Comparison of ENCODE assay signal across 11 cellular contexts in genomic region chr6:27296106-27296783, GRCh38. TPM values are rescaled to one million over a fixed set of nuclear protein-coding genes. Genes with fewer than 3 reads are reported as not detected.
DNase-seq lines count a peak whose midpoint lies in the region; ATAC-seq, FAIRE-seq and TF ChIP-seq lines count a peak whose summit lies in the region.
"Had no signal": no experiment of that assay in that cellular context is flagged by ENCODE, and none has a peak within 500 bp of the region (broad histone marks: within the 10 kb centered on the region; RNA-seq: fewer than 3 reads in every experiment).

No MANE protein-coding gene starts in this region.

- POLR2A ChIA-PET in A549 (lab: Yijun Ruan, JAX) = interaction anchor here (1.4 kb wide), 1 partner anchor 45 kb away, joined by 6 read pairs; no protein-coding TSS in a partner anchor

- DNase-seq in A549 (ENCODE audit: low read depth in 1 of 2, low spot score in 1 of 2) (peak in 1 of 2 experiments; percentile 79), H4 (ENCODE audit: low spot score) (peak; percentile 63), KG1 (lab: John Stamatoyannopoulos, UW) (no peak), NCI-H2196 treated with DMSO at 0.1 percent for 48 hours (lab: John Stamatoyannopoulos, UW; ENCODE audit: unreplicated experiment) (no peak)
- DNase-seq: activated gamma-delta T cell treated with Interleukin-2 at 50 U/mL for 16 hours, NCI-H2171 had no signal

- WGBS in A549 (ENCODE audit: missing lambda C conversion rate) = under 1% methylated on average over 27 of the region's 27 CpGs

- TF ChIP-seq EP300 in A549 (IDR thresholded peaks at IDR 0.05) = no peak

- no peak for TF ChIP-seq RAD21 in A549 (conservative IDR thresholded peaks at IDR 0.05 in 1 of 2, IDR thresholded peaks at IDR 0.05 in 1 of 2)

- ATAC-seq in A549 (peak; percentile 54 to 72), GM19397 (IDR thresholded peaks at IDR 0.05; ENCODE audit: unreplicated experiment) (no peak), HG02759 (IDR thresholded peaks at IDR 0.05; ENCODE audit: unreplicated experiment) (no peak)

- H3K4me2 ChIP-seq in A549 = peak overlapping the region; percentile 95

- CTCF ChIA-PET in A549 (lab: Yijun Ruan, JAX) = interaction anchor here (1.1 to 2.8 kb wide), 5 partner anchors 8 to 223 kb away, joined by 3 to 10 read pairs (median 5); partner anchors contain the start of gene POM121L2

- no peak for TF ChIP-seq CTCF in A549 (IDR thresholded peaks at IDR 0.05)
- TF ChIP-seq CTCF in WI38 (IDR thresholded peaks at IDR 0.05; ENCODE audit: low read depth, low read length) = no peak

- H3K9me3 ChIP-seq in A549 = no peaks in the 10 kb centered on the region

- peak overlapping the region; percentile 58 for H3K4me3 ChIP-seq in A549
- peak overlapping the region; percentile 70 for H3K4me3 ChIP-seq in WI38 (ENCODE audit: low read depth, low read length)
- H3K4me3 ChIP-seq in iPS-11a (ENCODE audit: low read depth, low read length) = peak overlapping the region; percentile 78

- peaks cover 15% of the 10 kb centered on the region; the same call in 2 of the 3 replicates for H3K4me1 ChIP-seq in A549

- peak overlapping the region; percentile 53 to 79 for H3K27ac ChIP-seq in A549

- FAIRE-seq in A549 (lab: Jason Lieb, UNC) = no peak

- TF ChIP-seq POLR2A in A549 (IDR thresholded peaks at IDR 0.05; ENCODE audit: low read length) = no peak

TF ChIP-seq in A549, 52 proteins besides CTCF, POLR2A, EP300 and RAD21:
- no peak for TF ChIP-seq CBX8 (IDR thresholded peaks at IDR 0.05)
- TF ChIP-seq PBX3 (IDR thresholded peaks at IDR 0.05) = no peak
- no peak for TF ChIP-seq RFX5 (IDR thresholded peaks at IDR 0.05)
- no peak for TF ChIP-seq GATA3 (IDR thresholded peaks at IDR 0.05; ENCODE audit: borderline replicate concordance)
- no peak for TF ChIP-seq EHF (CRISPR knock-in tag; IDR thresholded peaks at IDR 0.05)
- TF ChIP-seq FOSL2 (IDR thresholded peaks at IDR 0.05) = no peak
- no peak for TF ChIP-seq FOSL2 (CRISPR knock-in tag; IDR thresholded peaks at IDR 0.05)
- TF ChIP-seq HEYL (CRISPR knock-in tag; IDR thresholded peaks at IDR 0.05) = no peak
- TF ChIP-seq EHMT2 (IDR thresholded peaks at IDR 0.05; ENCODE audit: low read depth) = no peak
- no peak for TF ChIP-seq SREBF2 (IDR thresholded peaks at IDR 0.05)
- TF ChIP-seq HOXB13 (CRISPR knock-in tag; IDR thresholded peaks at IDR 0.05; ENCODE audit: low read depth) = no peak
- TF ChIP-seq CHD4 (IDR thresholded peaks at IDR 0.05; ENCODE audit: borderline replicate concordance) = no peak
- no peak for TF ChIP-seq BHLHE40 (IDR thresholded peaks at IDR 0.05; ENCODE audit: low read depth, low read length)
- TF ChIP-seq KDM5A (IDR thresholded peaks at IDR 0.05) = no peak
- TF ChIP-seq, protein P1, sequence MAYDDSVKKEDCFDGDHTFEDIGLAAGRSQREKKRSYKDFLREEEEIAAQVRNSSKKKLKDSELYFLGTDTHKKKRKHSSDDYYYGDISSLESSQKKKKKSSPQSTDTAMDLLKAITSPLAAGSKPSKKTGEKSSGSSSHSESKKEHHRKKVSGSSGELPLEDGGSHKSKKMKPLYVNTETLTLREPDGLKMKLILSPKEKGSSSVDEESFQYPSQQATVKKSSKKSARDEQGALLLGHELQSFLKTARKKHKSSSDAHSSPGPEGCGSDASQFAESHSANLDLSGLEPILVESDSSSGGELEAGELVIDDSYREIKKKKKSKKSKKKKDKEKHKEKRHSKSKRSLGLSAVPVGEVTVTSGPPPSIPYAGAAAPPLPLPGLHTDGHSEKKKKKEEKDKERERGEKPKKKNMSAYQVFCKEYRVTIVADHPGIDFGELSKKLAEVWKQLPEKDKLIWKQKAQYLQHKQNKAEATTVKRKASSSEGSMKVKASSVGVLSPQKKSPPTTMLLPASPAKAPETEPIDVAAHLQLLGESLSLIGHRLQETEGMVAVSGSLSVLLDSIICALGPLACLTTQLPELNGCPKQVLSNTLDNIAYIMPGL (CRISPR knock-in tag; IDR thresholded peaks at IDR 0.05; ENCODE audit: borderline replicate concordance) = no peak
- no peak for TF ChIP-seq FOXS1 (CRISPR knock-in tag; IDR thresholded peaks at IDR 0.05)
- no peak for TF ChIP-seq NFE2L2 (conservative IDR thresholded peaks at IDR 0.05; ENCODE audit: low read length)
- no peak for TF ChIP-seq HOXA7 (CRISPR knock-in tag; IDR thresholded peaks at IDR 0.05)
- TF ChIP-seq CBX2 (IDR thresholded peaks at IDR 0.05; ENCODE audit: borderline replicate concordance, low read depth) = no peak
- no peak for TF ChIP-seq NPAS2 (CRISPR knock-in tag; IDR thresholded peaks at IDR 0.05; ENCODE audit: borderline replicate concordance)
- no peak for TF ChIP-seq ZNF302 (CRISPR knock-in tag; IDR thresholded peaks at IDR 0.05)

RNA-seq across cellular contexts. Expression of gene POM121L2, which starts 15.8 kb away (rescaled TPM):
- 0.09 TPM in 1 of 2 replicates, not detected in the other for polyA plus RNA-seq in A549 (2011; rRNA removed)
- polyA plus RNA-seq in A549 (2012; cell fraction: cytosol; rRNA removed) = not detected in 2 replicates
- not detected in 2 replicates for polyA plus RNA-seq in A549 (2012; cell fraction: nucleus; rRNA removed)
- not detected in 3 replicates for polyA plus RNA-seq in A549 (2017; fragmentation: RNase III; extraction: RNeasy Plus Mini Kit Qiagen cat#74134 plus additional on column Dnase treatment)
- 0.04 TPM in 1 of 2 replicates, not detected in the other for polyA minus RNA-seq in A549 (2011; rRNA and poly(A)+ RNA removed)
- not detected in 2 replicates for total RNA-seq in H4 (2014; rRNA removed; shearing (Covaris generic))
- total RNA-seq: mucosa of gallbladder had no signal

RNA-seq across cellular contexts. Expression of gene PRSS16, which starts 48.7 kb away (rescaled TPM):
- 11.0 and 11.4 TPM in 2 replicates for polyA plus RNA-seq in A549 (2011; rRNA removed)
- polyA plus RNA-seq in A549 (2012; cell fraction: cytosol; rRNA removed) = 5.0 and 5.7 TPM in 2 replicates
- polyA plus RNA-seq in A549 (2012; cell fraction: nucleus; rRNA removed) = 3.7 and 4.4 TPM in 2 replicates
- polyA plus RNA-seq in A549 (2017; fragmentation: RNase III; extraction: RNeasy Plus Mini Kit Qiagen cat#74134 plus additional on column Dnase treatment) = 3.1 to 3.9 TPM (median 3.7 TPM) in 3 replicates
- polyA minus RNA-seq in A549 (2011; rRNA and poly(A)+ RNA removed) = 5.3 and 6.1 TPM in 2 replicates
- total RNA-seq in H4 (2014; rRNA removed; shearing (Covaris generic)) = 3.4 and 5.2 TPM in 2 replicates

Comparison
In these comparisons a context has a peak if more than half of its experiments do, and no peak if none do; other contexts are left out.
1. ATAC-seq: peak in A549 (2 of 2); none in GM19397 (single experiment) and HG02759 (single experiment).
2. Peak in every context shown above with its lines, with median percentiles within 50 percentile points of each other: H3K4me3 ChIP-seq.